Comparison of ENCODE assay signal across 29 cellular contexts in the genomic region with DNA sequence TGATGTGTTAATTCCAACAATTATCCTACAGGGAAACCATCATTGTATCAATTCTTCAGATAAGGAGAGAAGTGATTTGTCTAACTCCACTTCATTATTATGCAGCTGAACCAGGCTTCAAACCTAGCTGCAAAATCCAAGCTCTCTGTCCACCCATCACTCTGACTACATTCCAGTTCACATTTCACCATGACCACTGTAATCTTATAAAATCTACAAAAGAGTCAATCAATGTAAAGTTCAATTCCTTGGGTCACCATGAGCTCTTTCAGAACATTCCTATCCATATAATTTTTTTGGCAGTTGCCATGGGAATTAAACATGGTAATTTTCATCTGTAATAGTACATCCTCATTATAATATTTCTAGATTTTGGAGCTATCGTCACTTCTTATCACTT.
A peak's percentile ranks its signal among the peaks of the same experiment; 100 is the strongest.
DNase-seq lines count a peak whose midpoint lies in the region; ATAC-seq and TF ChIP-seq lines count a peak whose summit lies in the region.
"Had no signal": no experiment of that assay in that cellular context is flagged by ENCODE, and none has a peak within 500 bp of the region (broad histone marks: within the 10 kb centered on the region; RNA-seq: fewer than 3 reads in every experiment).

No MANE protein-coding gene starts in this region.

- H2AFZ ChIP-seq in fibroblast of lung (ENCODE audit: low read length), result no peak overlapping the region

- no peaks in the 10 kb centered on the region for H4K20me1 ChIP-seq in fibroblast of lung (ENCODE audit: control insufficient read depth, extremely low read depth, insufficient read depth, low read length)

- peak overlapping the region; percentile 64 for H3K27ac Mint-ChIP-seq in osteocyte (ENCODE audit: unreplicated experiment)
- H3K27ac Mint-ChIP-seq: activated CD8-positive, alpha-beta memory T cell treated with anti-CD3 and anti-CD28 coated beads, Interleukin-2, amount 10 ng/mL, durations not matched to agents 7 days and 5 days; activated naive CD8-positive, alpha-beta T cell treated with anti-CD3 and anti-CD28 coated beads for 36 hours; CD8-positive, alpha-beta T cell; stimulated activated memory B cell treated with anti-CD40 and anti-IgM and Interleukin-4, amounts not matched to agents 10 μg/mL and 1 μg/mL and 100 μg/mL, for 72 hours had no signal

- no peaks in the 10 kb centered on the region for H3K4me1 ChIP-seq in fibroblast of lung (ENCODE audit: control insufficient read depth, extremely low read depth, insufficient read depth, low read length)
- no peaks in the 10 kb centered on the region for H3K4me1 ChIP-seq in esophagus muscularis mucosa
- H3K4me1 ChIP-seq: left ventricle myocardium inferior, SJSA1 had no signal

- H3K4me3 Mint-ChIP-seq in osteocyte (ENCODE audit: unreplicated experiment), result no peak overlapping the region
- H3K4me3 Mint-ChIP-seq: activated CD8-positive, alpha-beta memory T cell treated with anti-CD3 and anti-CD28 coated beads, Interleukin-2, amount 10 ng/mL, durations not matched to agents 7 days and 5 days; activated naive CD8-positive, alpha-beta T cell treated with anti-CD3 and anti-CD28 coated beads for 36 hours; activated T-cell treated with anti-CD3 and anti-CD28 coated beads, Interleukin-2, amount 50 U/mL, for 4 hours; CD8-positive, alpha-beta T cell; naive B cell; stimulated activated memory B cell treated with anti-CD40 and anti-IgM and Interleukin-4, amounts not matched to agents 10 μg/mL and 1 μg/mL and 100 μg/mL, for 72 hours had no signal

- peaks cover 23% of the 10 kb centered on the region for H3K4me1 Mint-ChIP-seq in osteocyte (ENCODE audit: unreplicated experiment)
- H3K4me1 Mint-ChIP-seq: activated CD8-positive, alpha-beta memory T cell treated with anti-CD3 and anti-CD28 coated beads, Interleukin-2, amount 10 ng/mL, durations not matched to agents 7 days and 5 days; stimulated activated memory B cell treated with anti-CD40 and anti-IgM and Interleukin-4, amounts not matched to agents 10 μg/mL and 1 μg/mL and 100 μg/mL, for 72 hours had no signal

- intact Hi-C loops in esophagus muscularis mucosa (cut with DNase I), result no loop called here

- H3K36me3 ChIP-seq in fibroblast of lung (ENCODE audit: control insufficient read depth, insufficient read depth, low read length) (no peaks in the 10 kb centered on the region), esophagus muscularis mucosa (no peaks in the 10 kb centered on the region)
- H3K36me3 ChIP-seq: left ventricle myocardium inferior, SJSA1 had no signal

- H3K4me2 ChIP-seq in fibroblast of lung (ENCODE audit: extremely low read depth, insufficient read depth, low read length), result no peak overlapping the region

- no peak for TF ChIP-seq CTCF in astrocyte of the cerebellum (IDR thresholded peaks at IDR 0.05; ENCODE audit: low read depth, low read length, missing control alignments)
- TF ChIP-seq CTCF in fibroblast of lung (conservative IDR thresholded peaks at IDR 0.05 in 1 of 2, IDR thresholded peaks at IDR 0.05 in 1 of 2; ENCODE audit: low read depth in 1 of 2, low read length in 2 of 2), result no peak
- no peak for TF ChIP-seq CTCF in osteocyte (IDR thresholded peaks at IDR 0.05)
- TF ChIP-seq CTCF in esophagus muscularis mucosa (IDR thresholded peaks at IDR 0.05), result no peak

- no peak overlapping the region for H3K27ac ChIP-seq in fibroblast of lung (ENCODE audit: insufficient read depth, low read length)
- no peak overlapping the region for H3K27ac ChIP-seq in esophagus muscularis mucosa (replicated peaks in 1 of 4)
- H3K27ac ChIP-seq: left ventricle myocardium inferior, SJSA1 had no signal

- DNase-seq in HCEC 1CT (peak; percentile 7), astrocyte of the cerebellum (ENCODE audit: low read depth) (peak; percentile 15), fibroblast of lung (ENCODE audit: low read depth in 2 of 2) (peak; percentile 6 to 15), osteocyte (ENCODE audit: extremely low spot score, unreplicated experiment) (no peak), esophagus muscularis mucosa (ENCODE audit: extremely low spot score) (no peak), NCI-H82 (lab: John Stamatoyannopoulos, UW) (no peak)
- DNase-seq: activated CD8-positive, alpha-beta memory T cell treated with anti-CD3 and anti-CD28 coated beads, Interleukin-2, amount 10 ng/mL, durations not matched to agents 7 days and 5 days; activated gamma-delta T cell; activated naive CD8-positive, alpha-beta T cell treated with anti-CD3 and anti-CD28 coated beads for 36 hours; activated T-cell treated with anti-CD3 and anti-CD28 coated beads, Interleukin-2, amount 50 U/mL, for 4 hours; aorta; BE2C; CD8-positive, alpha-beta T cell; cerebellar nuclear complex; DMS153; glutamatergic neuron; islet precursor cell; left ventricle myocardium inferior; midbrain; naive B cell; NCI-H1048; NCI-H446; NCI-H774; nucleus accumbens; trophoblast cell had no signal

- H3K9me3 ChIP-seq in fibroblast of lung (ENCODE audit: control insufficient read depth, insufficient read depth, low read depth, low read length) (no peaks in the 10 kb centered on the region), esophagus muscularis mucosa (no peaks in the 10 kb centered on the region)
- H3K9me3 ChIP-seq: BE2C, left ventricle myocardium inferior, SJSA1 had no signal

- H3K79me2 ChIP-seq in fibroblast of lung (ENCODE audit: control insufficient read depth, insufficient read depth, low read length), result no peaks in the 10 kb centered on the region

- H3K9me3 Mint-ChIP-seq in osteocyte (ENCODE audit: unreplicated experiment), result no peaks in the 10 kb centered on the region
- H3K9me3 Mint-ChIP-seq: activated naive CD8-positive, alpha-beta T cell treated with anti-CD3 and anti-CD28 coated beads for 36 hours; activated T-cell treated with anti-CD3 and anti-CD28 coated beads, Interleukin-2, amount 50 U/mL, for 4 hours; CD8-positive, alpha-beta T cell; naive B cell; stimulated activated memory B cell treated with anti-CD40 and anti-IgM and Interleukin-4, amounts not matched to agents 10 μg/mL and 1 μg/mL and 100 μg/mL, for 72 hours had no signal

- H3K27me3 Mint-ChIP-seq in osteocyte (ENCODE audit: unreplicated experiment), result no peaks in the 10 kb centered on the region
- H3K27me3 Mint-ChIP-seq: activated CD8-positive, alpha-beta memory T cell treated with anti-CD3 and anti-CD28 coated beads, Interleukin-2, amount 10 ng/mL, durations not matched to agents 7 days and 5 days; activated naive CD8-positive, alpha-beta T cell treated with anti-CD3 and anti-CD28 coated beads for 36 hours; naive B cell; stimulated activated memory B cell treated with anti-CD40 and anti-IgM and Interleukin-4, amounts not matched to agents 10 μg/mL and 1 μg/mL and 100 μg/mL, for 72 hours had no signal

- no peak overlapping the region for H3K4me3 ChIP-seq in astrocyte of the cerebellum (ENCODE audit: low read depth, low read length)
- no peak overlapping the region for H3K4me3 ChIP-seq in fibroblast of lung (replicated peaks in 1 of 4; ENCODE audit: control extremely low read depth in 1 of 4, insufficient read depth in 1 of 4, low read depth in 3 of 4, low read length in 4 of 4)
- no peak overlapping the region for H3K4me3 ChIP-seq in esophagus muscularis mucosa
- H3K4me3 ChIP-seq: left ventricle myocardium inferior, SJSA1 had no signal

- H3K27me3 ChIP-seq in fibroblast of lung (ENCODE audit: control insufficient read depth, insufficient read depth, low read length) (no peaks in the 10 kb centered on the region), esophagus muscularis mucosa (no peaks in the 10 kb centered on the region)
- H3K27me3 ChIP-seq: BE2C, SJSA1 had no signal

- WGBS in esophagus muscularis mucosa, result 96% methylated on average over 1 of the region's 1 CpG

- ATAC-seq in HG03378 (IDR thresholded peaks at IDR 0.05; ENCODE audit: unreplicated experiment) (no peak), GM21737 (IDR thresholded peaks at IDR 0.05; ENCODE audit: unreplicated experiment) (no peak)
- ATAC-seq: activated CD8-positive, alpha-beta memory T cell treated with anti-CD3 and anti-CD28 coated beads, Interleukin-2, amount 10 ng/mL, durations not matched to agents 7 days and 5 days; activated T-cell treated with anti-CD3 and anti-CD28 coated beads, Interleukin-2, amount 50 U/mL, for 4 hours; CD8-positive, alpha-beta T cell; stimulated activated memory B cell treated with anti-CD40 and anti-IgM and Interleukin-4, amounts not matched to agents 10 μg/mL and 1 μg/mL and 100 μg/mL, for 72 hours had no signal

- in situ Hi-C loops in astrocyte of the cerebellum (cut with HindIII; ENCODE audit: low sequenced_read_pairs), result no loop called here

- no peaks in the 10 kb centered on the region for H3K36me3 Mint-ChIP-seq in osteocyte (ENCODE audit: unreplicated experiment)
- H3K36me3 Mint-ChIP-seq: activated CD8-positive, alpha-beta memory T cell treated with anti-CD3 and anti-CD28 coated beads, Interleukin-2, amount 10 ng/mL, durations not matched to agents 7 days and 5 days; activated naive CD8-positive, alpha-beta T cell treated with anti-CD3 and anti-CD28 coated beads for 36 hours; CD8-positive, alpha-beta T cell; naive B cell; stimulated activated memory B cell treated with anti-CD40 and anti-IgM and Interleukin-4, amounts not matched to agents 10 μg/mL and 1 μg/mL and 100 μg/mL, for 72 hours had no signal

- no peak for TF ChIP-seq POLR2A in esophagus muscularis mucosa (IDR thresholded peaks at IDR 0.05; ENCODE audit: low read depth)

- TF ChIP-seq EP300 in esophagus muscularis mucosa (IDR thresholded peaks at IDR 0.05), result no peak

- H3K9ac ChIP-seq in fibroblast of lung (ENCODE audit: insufficient read depth, low read length), result no peak overlapping the region

Comparison
In these comparisons a context has a peak if more than half of its experiments do, and no peak if none do; other contexts are left out.
1. DNase-seq: peak in HCEC 1CT (single experiment), astrocyte of the cerebellum (single experiment) and fibroblast of lung (2 of 2); none in osteocyte (single experiment), esophagus muscularis mucosa (single experiment) and NCI-H82 (single experiment).